In the genomic region with DNA sequence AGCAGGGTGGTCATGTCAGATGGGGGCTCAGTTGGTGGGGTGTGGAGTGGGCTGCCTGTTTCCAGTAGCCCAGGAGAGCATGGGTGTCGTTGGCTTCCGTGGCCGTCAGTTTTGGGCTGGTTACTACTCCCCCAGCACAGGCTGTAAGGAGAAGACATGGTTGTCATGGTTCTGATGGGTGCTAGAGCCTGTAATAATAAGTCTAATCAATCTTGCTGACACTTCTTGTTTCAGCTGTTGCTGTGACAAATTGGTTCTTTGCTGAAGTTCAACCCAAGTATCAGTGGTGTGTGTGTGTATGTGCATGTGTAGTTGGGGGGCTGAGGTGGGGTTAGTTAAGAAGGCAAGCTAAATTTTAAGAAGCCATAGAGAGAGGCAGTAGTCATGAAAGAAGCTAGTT, we compare ENCODE assay signal across 29 cellular contexts.
"Had no signal": no experiment of that assay in that cellular context is flagged by ENCODE, and none has a peak within 500 bp of the region (broad histone marks: within the 10 kb centered on the region; RNA-seq: fewer than 3 reads in every experiment).

No MANE protein-coding gene starts in this region.

- H3K36me3 ChIP-seq: neural progenitor cell, ovary, right lobe of liver, sigmoid colon, suprapubic skin, tibial artery, transverse colon, upper lobe of left lung, vagina had no signal

- H3K27ac Mint-ChIP-seq: naive B cell; naive thymus-derived CD8-positive, alpha-beta T cell; natural killer cell treated with Interleukin-12 subunit alpha and Interleukin-12 subunit beta and Interleukin-15 and Interleukin-18, amount 100 ng/mL, for 72 hours; neural progenitor cell; progenitor cell of endocrine pancreas; stimulated activated effector memory CD8-positive, alpha-beta T cell treated with anti-CD3 and anti-CD28 coated beads, Interleukin-12 subunit alpha, Interleukin-12 subunit beta, amount 100 ng/mL, for 72 hours; stimulated activated naive CD8-positive, alpha-beta T cell treated with anti-CD3 and anti-CD28 coated beads, Interleukin-15, amount 100 ng/mL, for 72 hours had no signal

- H3K27me3 ChIP-seq: ovary, right lobe of liver, sigmoid colon, testis, tibial artery, upper lobe of left lung, vagina had no signal

- DNase-seq: naive B cell; naive thymus-derived CD8-positive, alpha-beta T cell; occipital lobe; ovary; posterior cingulate gyrus; psoas muscle; right cardiac atrium; right lobe of liver; sigmoid colon; small intestine; stimulated activated CD4-positive, alpha-beta T cell treated with anti-CD3 and anti-CD28 coated beads, Interleukin-15, amount 100 ng/mL, for 24 hours; stimulated activated CD4-positive, alpha-beta T cell treated with anti-CD3 and anti-CD28 coated beads, Interleukin-2, amount 100 ng/mL, for 24 hours; stimulated activated CD4-positive, alpha-beta T cell treated with anti-CD3 and anti-CD28 coated beads, Interleukin-2, amount 100 ng/mL, for 48 hours; stimulated activated CD4-positive, alpha-beta T cell treated with anti-CD3 and anti-CD28 coated beads, Interleukin-4, amount 100 ng/mL, for 24 hours; stimulated activated naive CD4-positive, alpha-beta T cell; stimulated activated naive CD8-positive, alpha-beta T cell treated with anti-CD3 and anti-CD28 coated beads, Interleukin-15, amount 100 ng/mL, for 72 hours; stimulated activated naive CD8-positive, alpha-beta T cell treated with anti-CD3 and anti-CD28 coated beads, Interleukin-15, Interleukin-2, amounts not matched to agents 100 U/mL and 50 U/mL, for 24 hours; substantia nigra; testis; tibial artery; transverse colon; upper lobe of left lung had no signal

- H3K36me3 Mint-ChIP-seq: naive B cell; naive thymus-derived CD8-positive, alpha-beta T cell; natural killer cell treated with Interleukin-12 subunit alpha and Interleukin-12 subunit beta and Interleukin-15 and Interleukin-18, amount 100 ng/mL, for 72 hours; neural progenitor cell; stimulated activated effector memory CD8-positive, alpha-beta T cell treated with anti-CD3 and anti-CD28 coated beads, Interleukin-12 subunit alpha, Interleukin-12 subunit beta, amount 100 ng/mL, for 72 hours had no signal

- H3K9me3 ChIP-seq: ovary, psoas muscle, right lobe of liver, sigmoid colon, suprapubic skin, testis, tibial artery, transverse colon, upper lobe of left lung, vagina had no signal

- H3K9me3 Mint-ChIP-seq: naive thymus-derived CD8-positive, alpha-beta T cell; natural killer cell treated with Interleukin-12 subunit alpha and Interleukin-12 subunit beta and Interleukin-15 and Interleukin-18, amount 100 ng/mL, for 72 hours; stimulated activated effector memory CD8-positive, alpha-beta T cell treated with anti-CD3 and anti-CD28 coated beads, Interleukin-12 subunit alpha, Interleukin-12 subunit beta, amount 100 ng/mL, for 72 hours; stimulated activated naive CD8-positive, alpha-beta T cell treated with anti-CD3 and anti-CD28 coated beads, Interleukin-15, amount 100 ng/mL, for 72 hours had no signal

- H3K4me3 Mint-ChIP-seq: naive B cell; naive thymus-derived CD8-positive, alpha-beta T cell; natural killer cell treated with Interleukin-12 subunit alpha and Interleukin-12 subunit beta and Interleukin-15 and Interleukin-18, amount 100 ng/mL, for 72 hours; neural progenitor cell; stimulated activated effector memory CD8-positive, alpha-beta T cell treated with anti-CD3 and anti-CD28 coated beads, Interleukin-12 subunit alpha, Interleukin-12 subunit beta, amount 100 ng/mL, for 72 hours; stimulated activated naive CD8-positive, alpha-beta T cell treated with anti-CD3 and anti-CD28 coated beads, Interleukin-15, amount 100 ng/mL, for 72 hours had no signal

- H3K4me1 Mint-ChIP-seq: naive B cell; naive thymus-derived CD8-positive, alpha-beta T cell; neural progenitor cell; stimulated activated effector memory CD8-positive, alpha-beta T cell treated with anti-CD3 and anti-CD28 coated beads, Interleukin-12 subunit alpha, Interleukin-12 subunit beta, amount 100 ng/mL, for 72 hours; stimulated activated naive CD8-positive, alpha-beta T cell treated with anti-CD3 and anti-CD28 coated beads, Interleukin-15, amount 100 ng/mL, for 72 hours had no signal

- H3K27ac ChIP-seq: neural progenitor cell, ovary, parathyroid adenoma, psoas muscle, right lobe of liver, sigmoid colon, suprapubic skin, testis, tibial artery, transverse colon, upper lobe of left lung, vagina had no signal

- H3K4me3 ChIP-seq: neural progenitor cell, ovary, psoas muscle, right lobe of liver, sigmoid colon, suprapubic skin, testis, tibial artery, transverse colon, upper lobe of left lung, vagina had no signal

- ATAC-seq: naive thymus-derived CD8-positive, alpha-beta T cell; natural killer cell treated with Interleukin-12 subunit alpha and Interleukin-12 subunit beta and Interleukin-15 and Interleukin-18, amount 100 ng/mL, for 72 hours; psoas muscle; right cardiac atrium; right lobe of liver; stimulated activated effector memory CD8-positive, alpha-beta T cell treated with anti-CD3 and anti-CD28 coated beads, Interleukin-12 subunit alpha, Interleukin-12 subunit beta, amount 100 ng/mL, for 72 hours; stimulated activated naive CD8-positive, alpha-beta T cell treated with anti-CD3 and anti-CD28 coated beads, Interleukin-15, amount 100 ng/mL, for 72 hours; stimulated activated naive CD8-positive, alpha-beta T cell treated with anti-CD3 and anti-CD28 coated beads, Interleukin-15, Interleukin-2, amounts not matched to agents 100 U/mL and 50 U/mL, for 24 hours had no signal

- H3K4me1 ChIP-seq: parathyroid adenoma, psoas muscle, right lobe of liver, sigmoid colon, suprapubic skin, testis, tibial artery, transverse colon, upper lobe of left lung, vagina had no signal
